In the genomic region with DNA sequence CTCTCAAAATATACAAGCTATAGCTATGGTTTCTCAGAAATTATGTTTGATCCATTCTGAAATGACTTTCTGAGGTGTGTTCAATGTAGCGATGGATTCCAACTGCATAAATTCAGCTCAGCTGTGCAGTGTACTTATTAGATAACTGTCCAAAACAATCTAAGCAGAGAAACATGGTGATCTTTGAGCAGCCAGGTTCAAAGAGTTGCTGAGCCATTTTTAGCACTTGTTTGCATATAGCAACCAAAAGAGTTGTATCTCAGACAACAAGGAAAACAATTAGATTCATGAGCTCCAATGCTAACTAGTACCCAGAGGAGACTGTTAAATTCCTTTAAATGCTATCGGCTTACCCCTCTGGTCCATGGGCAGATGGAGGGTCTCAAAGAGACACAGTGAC, we compare ENCODE assay signal across 23 cellular contexts. TPM values are rescaled to one million over a fixed set of nuclear protein-coding genes. Genes with fewer than 3 reads are reported as not detected.
DNase-seq lines count a peak whose midpoint lies in the region; ATAC-seq, FAIRE-seq and TF ChIP-seq lines count a peak whose summit lies in the region.
"Had no signal": no experiment of that assay in that cellular context is flagged by ENCODE, and none has a peak within 500 bp of the region (broad histone marks: within the 10 kb centered on the region; RNA-seq: fewer than 3 reads in every experiment).

No MANE protein-coding gene starts in this region.

- peaks cover 8% of the 10 kb centered on the region for H3K9me3 Mint-ChIP-seq in activated CD4-positive, alpha-beta T cell treated with anti-CD3 and anti-CD28 coated beads for 36 hours (ENCODE audit: low read depth)

- TF ChIP-seq CTCF in GM12878 (IDR thresholded peaks at IDR 0.05 in 2 of 3, conservative IDR thresholded peaks at IDR 0.05 in 1 of 3; ENCODE audit: control insufficient read depth in 2 of 3, extremely low read depth in 1 of 3, insufficient read depth in 1 of 3, low read depth in 3 of 3, low read length in 3 of 3): no peak

- TF ChIP-seq POLR2A in GM12878 (IDR thresholded peaks at IDR 0.05; ENCODE audit: low read depth, low read length): no peak

- no peak overlapping the region for H2AFZ ChIP-seq in GM12878 (ENCODE audit: control insufficient read depth, low read depth, low read length)

- no peaks in the 10 kb centered on the region for H3K27me3 ChIP-seq in GM12878 (replicated peaks in 1 of 2; ENCODE audit: control insufficient read depth in 2 of 2, insufficient read depth in 2 of 2, low read length in 1 of 2)
- H3K27me3 ChIP-seq: MG63, pancreas, stomach, tibial nerve had no signal

- 27% methylated on average over 2 of the region's 2 CpGs for WGBS in GM12878 (ENCODE audit: insufficient coverage, insufficient replicate concordance, low lambda C conversion rate, missing lambda C conversion rate)

- no peaks in the 10 kb centered on the region for H3K36me3 ChIP-seq in GM12878 (ENCODE audit: control insufficient read depth in 2 of 2, insufficient read depth in 2 of 2, low read length in 1 of 2)
- H3K36me3 ChIP-seq: MG63, pancreas had no signal

- FAIRE-seq in GM12878 (lab: Jason Lieb, UNC): peak; percentile 13
- FAIRE-seq: astrocyte, pancreas had no signal

- no peak overlapping the region for H3K4me3 Mint-ChIP-seq in activated CD4-positive, alpha-beta T cell treated with anti-CD3 and anti-CD28 coated beads for 36 hours
- H3K4me3 Mint-ChIP-seq: activated naive CD8-positive, alpha-beta T cell treated with anti-CD3 and anti-CD28 coated beads for 36 hours; nephron had no signal

- peak overlapping the region; percentile 21; the same call in 1 of the 2 replicates for H3K4me3 ChIP-seq in GM12878
- H3K4me3 ChIP-seq: MG63, pancreas, stomach, tibial nerve had no signal

- RAD21 ChIA-PET in GM12878 (lab: Charles Lee; ENCODE audit: unreplicated experiment): interaction anchor here (1.0 to 3.3 kb wide), 6 partner anchors 19 to 213 kb away, joined by 3 to 31 read pairs (median 14); no protein-coding TSS in a partner anchor

- H3K4me2 ChIP-seq in GM12878 (ENCODE audit: control insufficient read depth, insufficient read depth): peak overlapping the region; percentile 88

- peaks cover 8% of the 10 kb centered on the region for H3K9me3 ChIP-seq in GM12878 (replicated peaks; ENCODE audit: control insufficient read depth, insufficient read depth, low read length)
- H3K9me3 ChIP-seq: pancreas had no signal

- POLR2A ChIA-PET in GM12878 (lab: Charles Lee): interaction anchor here (0.5 to 1.9 kb wide), 6 partner anchors 10 to 211 kb away, joined by 3 to 7 read pairs (median 4); no protein-coding TSS in a partner anchor
- POLR2A ChIA-PET in activated CD4-positive, alpha-beta T cell treated with anti-CD3 and anti-CD28 coated beads for 36 hours (lab: Charles Lee): interaction anchor here (1.3 kb wide), 1 partner anchor 68 kb away, joined by 3 read pairs; no protein-coding TSS in a partner anchor

- peaks cover 32% of the 10 kb centered on the region for H3K4me1 ChIP-seq in GM12878 (ENCODE audit: control insufficient read depth, insufficient read depth, low read length)
- H3K4me1 ChIP-seq: stomach, tibial nerve had no signal

- TF ChIP-seq EP300 in GM12878 (IDR thresholded peaks at IDR 0.05; ENCODE audit: borderline replicate concordance in 1 of 2, control insufficient read depth in 1 of 2, low read depth in 2 of 2, low read length in 2 of 2): no peak

- DNase-seq in Right ventricle myocardium superior: no peak
- no peak for DNase-seq in cardiac septum (ENCODE audit: low spot score)
- DNase-seq in GM12878 (ENCODE audit: low read depth, low spot score): no peak
- no peak for DNase-seq in G401 (ENCODE audit: low spot score)
- DNase-seq in activated CD4-positive, alpha-beta T cell treated with anti-CD3 and anti-CD28 coated beads for 36 hours: no peak
- DNase-seq: activated CD4-positive, CD25-positive, alpha-beta regulatory T cell treated with anti-CD3 and anti-CD28 coated beads, Interleukin-2, amount 50 U/mL, for 72 hours; activated naive CD8-positive, alpha-beta T cell treated with anti-CD3 and anti-CD28 coated beads for 36 hours; COR-L47; DND-41; MG63; midbrain; NCI-H748 treated with DMSO at 0.1 percent for 48 hours; pancreas; stomach had no signal

- H3K4me1 Mint-ChIP-seq in activated CD4-positive, alpha-beta T cell treated with anti-CD3 and anti-CD28 coated beads for 36 hours: peaks cover 5% of the 10 kb centered on the region
- H3K4me1 Mint-ChIP-seq: nephron had no signal

- intact Hi-C loops in Right ventricle myocardium superior (cut with DNase I): no loop called here
- intact Hi-C loops in cardiac septum (cut with DNase I): no loop called here
- intact Hi-C loops in GM12878 (cut with micrococcal nuclease; ENCODE audit: unreplicated experiment): no loop called here
- intact Hi-C loops in activated CD4-positive, alpha-beta T cell treated with anti-CD3 and anti-CD28 coated beads for 36 hours (cut with DNase I, micrococcal nuclease): no loop called here

- H4K20me1 ChIP-seq in GM12878 (ENCODE audit: control insufficient read depth, insufficient read depth): no peaks in the 10 kb centered on the region

- in situ Hi-C loops in GM12878 (cut with MboI) (no loop called here), G401 (cut with HindIII; ENCODE audit: low sequenced_read_pairs) (no loop called here)

- no peaks in the 10 kb centered on the region for H3K79me2 ChIP-seq in GM12878 (ENCODE audit: control insufficient read depth, insufficient read depth, low read length)

- peak overlapping the region; percentile 83 for H3K27ac ChIP-seq in GM12878 (ENCODE audit: control insufficient read depth, insufficient read depth)
- H3K27ac ChIP-seq: pancreas, RWPE1, stomach, tibial nerve had no signal

- TF ChIP-seq RAD21 in GM12878 (IDR thresholded peaks at IDR 0.05; ENCODE audit: insufficient read depth, low read depth, low read length): no peak

- ATAC-seq in Right ventricle myocardium superior (ENCODE audit: poor library complexity) (peak; percentile 76), HG03159 (IDR thresholded peaks at IDR 0.05; ENCODE audit: unreplicated experiment) (peak; percentile 44), GM12878 (peak; percentile 52), HG03378 (IDR thresholded peaks at IDR 0.05; ENCODE audit: unreplicated experiment) (no peak), HG02678 (IDR thresholded peaks at IDR 0.05; ENCODE audit: unreplicated experiment) (no peak)
- no peak for ATAC-seq in activated CD4-positive, alpha-beta T cell treated with anti-CD3 and anti-CD28 coated beads for 36 hours
- ATAC-seq: HCT116, sciatic nerve had no signal

- no TSS peak for BruUV-seq in GM12878 (replicated peaks; lab: Mats Ljungman, UMichigan)

- peaks cover 24% of the 10 kb centered on the region for H3K36me3 Mint-ChIP-seq in activated CD4-positive, alpha-beta T cell treated with anti-CD3 and anti-CD28 coated beads for 36 hours (ENCODE audit: low read depth)

- no peaks in the 10 kb centered on the region for H3K27me3 Mint-ChIP-seq in activated CD4-positive, alpha-beta T cell treated with anti-CD3 and anti-CD28 coated beads for 36 hours
- H3K27me3 Mint-ChIP-seq: activated naive CD8-positive, alpha-beta T cell treated with anti-CD3 and anti-CD28 coated beads for 36 hours had no signal

- no peak overlapping the region for H3K27ac Mint-ChIP-seq in activated CD4-positive, alpha-beta T cell treated with anti-CD3 and anti-CD28 coated beads for 36 hours
- H3K27ac Mint-ChIP-seq: activated naive CD8-positive, alpha-beta T cell treated with anti-CD3 and anti-CD28 coated beads for 36 hours; nephron had no signal

- SMC1A ChIA-PET in GM12878 (lab: Charles Lee; ENCODE audit: uncharacterized antibody, unreplicated experiment): interaction anchor here (0.7 to 7.9 kb wide), 15 partner anchors 9 to 193 kb away, joined by 3 to 62 read pairs (median 8); a partner anchor contains a TSS

- CTCF ChIA-PET in GM12878 (lab: Yijun Ruan, JAX): interaction anchor here (0.6 to 14.0 kb wide), 8 partner anchors 9 to 256 kb away, joined by 3 to 143 read pairs (median 8); a partner anchor contains a TSS
- CTCF ChIA-PET in activated CD4-positive, alpha-beta T cell treated with anti-CD3 and anti-CD28 coated beads for 36 hours (lab: Charles Lee): interaction anchor here (0.6 to 4.6 kb wide), 6 partner anchors 18 to 326 kb away, joined by 3 to 25 read pairs (median 9); no protein-coding TSS in a partner anchor

- peak overlapping the region; percentile 10; the same call in 1 of the 2 replicates for H3K9ac ChIP-seq in GM12878 (ENCODE audit: control insufficient read depth, insufficient read depth, low read length)

RNA-seq across cellular contexts. Expression of a gene that starts 15.9 kb away (rescaled TPM):
- total RNA-seq in Right ventricle myocardium superior (516 TPM), cardiac septum (14.9 TPM), GM12878 (2014; rRNA removed) (1.0 and 1.5 TPM in 2 replicates), GM12878 (2014; rRNA removed; fragmentation: Illumina TruSeq; extraction: Trizol) (1.3 and 1.4 TPM in 2 replicates), GM12878 (2021) (1.8 and 3.6 TPM in 2 replicates)
- 32.3 and 34.5 TPM in 2 replicates for total RNA-seq in GM12878 (2013; cell fraction: nucleolus; rRNA removed)
- polyA plus RNA-seq in GM12878 (2011; ENCODE audit: low read depth): 3.4 TPM
- polyA plus RNA-seq in GM12878 (2011; rRNA removed) (3.4 and 4.3 TPM in 2 replicates), GM12878 (2014; fragmentation: Illumina TruSeq; extraction: Trizol) (2.6 and 2.7 TPM in 2 replicates), GM12878 (2014; fragmentation: Nextera tagmentation; extraction: Ambion mirVana) (1 to 10 TPM in 1 of 2 experiments, under 1 TPM in 1; 0.46 to 1.3 TPM), GM12878 (2014; rRNA removed) (2.1 and 2.3 TPM in 2 replicates), GM12878 (2016; fragmentation: Nextera tagmentation; extraction: Ambion mirVana) (1 to 10 TPM; 1.3 to 1.8 TPM)
- 2.8 and 3.5 TPM in 2 replicates for polyA plus RNA-seq in GM12878 (2011; cell fraction: cytosol; rRNA removed)
- polyA plus RNA-seq in GM12878 (2011; cell fraction: nucleus; rRNA removed): 19.1 and 26.5 TPM in 2 replicates
- 4.7 and 5.4 TPM in 2 replicates for polyA plus RNA-seq in GM12878 (2012)
- 3.3 and 3.5 TPM in 2 replicates for polyA minus RNA-seq in GM12878 (2011; rRNA and poly(A)+ RNA removed)
- 1.2 TPM in 1 of 2 replicates, not detected in the other for polyA minus RNA-seq in GM12878 (2011; cell fraction: cytosol; rRNA and poly(A)+ RNA removed)
- polyA minus RNA-seq in GM12878 (2011; cell fraction: nucleus; rRNA and poly(A)+ RNA removed): 2.7 and 3.9 TPM in 2 replicates
- total RNA-seq in G401 (2014; rRNA removed; shearing (Covaris generic)): not detected in 2 replicates
- total RNA-seq in activated CD4-positive, alpha-beta T cell treated with anti-CD3 and anti-CD28 coated beads for 36 hours: 1 to 10 TPM; 2.7 to 2.8 TPM

RNA-seq across cellular contexts. Expression of a gene that starts 41.3 kb away (rescaled TPM):
- total RNA-seq in Right ventricle myocardium superior (84.4 TPM), cardiac septum (77.6 TPM), GM12878 (2014; rRNA removed) (82.5 and 101 TPM in 2 replicates), GM12878 (2014; rRNA removed; fragmentation: Illumina TruSeq; extraction: Trizol) (107 and 115 TPM in 2 replicates), GM12878 (2021) (75.1 and 87.8 TPM in 2 replicates)
- total RNA-seq in GM12878 (2013; cell fraction: nucleolus; rRNA removed): 764 and 795 TPM in 2 replicates
- polyA plus RNA-seq in GM12878 (2011; ENCODE audit: low read depth): 114 TPM
- polyA plus RNA-seq in GM12878 (2011; rRNA removed) (145 and 214 TPM in 2 replicates), GM12878 (2014; fragmentation: Illumina TruSeq; extraction: Trizol) (111 and 154 TPM in 2 replicates), GM12878 (2014; fragmentation: Nextera tagmentation; extraction: Ambion mirVana) (10 to 100 TPM; 23.0 to 28.3 TPM), GM12878 (2014; rRNA removed) (81.0 and 90.3 TPM in 2 replicates), GM12878 (2016; fragmentation: Nextera tagmentation; extraction: Ambion mirVana) (10 to 100 TPM; 54.3 to 57.9 TPM)
- polyA plus RNA-seq in GM12878 (2011; cell fraction: cytosol; rRNA removed): 40.0 and 48.8 TPM in 2 replicates
- polyA plus RNA-seq in GM12878 (2011; cell fraction: nucleus; rRNA removed): 145 and 164 TPM in 2 replicates
- 134 and 139 TPM in 2 replicates for polyA plus RNA-seq in GM12878 (2012)
- 82.2 and 106 TPM in 2 replicates for polyA minus RNA-seq in GM12878 (2011; rRNA and poly(A)+ RNA removed)
- 43.4 and 46.9 TPM in 2 replicates for polyA minus RNA-seq in GM12878 (2011; cell fraction: cytosol; rRNA and poly(A)+ RNA removed)
- 57.9 and 58.9 TPM in 2 replicates for polyA minus RNA-seq in GM12878 (2011; cell fraction: nucleus; rRNA and poly(A)+ RNA removed)
- total RNA-seq in G401 (2014; rRNA removed; shearing (Covaris generic)): 56.1 and 67.4 TPM in 2 replicates
- 100 to 1,000 TPM; 113 to 124 TPM for total RNA-seq in activated CD4-positive, alpha-beta T cell treated with anti-CD3 and anti-CD28 coated beads for 36 hours

Comparison
In these comparisons a context has a peak if more than half of its experiments do, and no peak if none do; other contexts are left out.
1. RNA of a gene that starts 15.9 kb away (total RNA-seq): 516 TPM in Right ventricle myocardium superior (single experiment); 14.9 TPM in cardiac septum (single experiment), 2.7 to 2.8 TPM in activated CD4-positive, alpha-beta T cell treated with anti-CD3 and anti-CD28 coated beads for 36 hours, 1.0 to 34.5 TPM in GM12878 and not detected in G401; every median in the first group is over 10 times any median in the second.
2. ATAC-seq: peak in Right ventricle myocardium superior (single experiment), HG03159 (single experiment) and GM12878 (single experiment); none in HG03378 (single experiment), activated CD4-positive, alpha-beta T cell treated with anti-CD3 and anti-CD28 coated beads for 36 hours (single experiment) and HG02678 (single experiment).